ENCODE assay signal across 1 cellular context in the genomic region with DNA sequence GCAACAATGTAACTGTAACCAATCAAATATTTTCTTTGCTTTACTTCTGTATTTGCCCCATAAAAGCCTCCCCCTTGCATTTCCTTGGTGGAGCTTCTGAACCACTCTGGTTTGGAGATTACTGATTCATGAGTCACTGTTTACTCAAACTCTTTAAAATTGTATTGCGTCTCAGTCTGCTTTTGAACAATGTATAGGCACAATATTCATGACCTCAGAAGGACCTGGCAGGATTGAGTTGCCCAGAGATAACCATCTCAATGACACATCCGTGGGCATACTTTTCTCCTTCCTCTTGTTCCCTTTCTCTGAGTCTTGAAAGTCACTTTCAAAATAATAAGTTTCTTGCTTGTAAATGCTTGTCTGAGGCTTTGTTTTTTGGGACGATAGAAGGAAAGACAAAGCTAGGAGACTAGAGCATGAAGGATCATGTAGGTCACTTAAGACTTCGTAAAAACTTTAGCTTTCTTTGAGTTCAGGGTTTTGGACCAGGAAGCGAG.
TF ChIP-seq lines count a peak whose summit lies in the region.

No MANE protein-coding gene starts in this region.

TF ChIP-seq in HepG2, 621 proteins besides CTCF, POLR2A, EP300 and RAD21 (continued from another document):
- TF ChIP-seq, protein P1, sequence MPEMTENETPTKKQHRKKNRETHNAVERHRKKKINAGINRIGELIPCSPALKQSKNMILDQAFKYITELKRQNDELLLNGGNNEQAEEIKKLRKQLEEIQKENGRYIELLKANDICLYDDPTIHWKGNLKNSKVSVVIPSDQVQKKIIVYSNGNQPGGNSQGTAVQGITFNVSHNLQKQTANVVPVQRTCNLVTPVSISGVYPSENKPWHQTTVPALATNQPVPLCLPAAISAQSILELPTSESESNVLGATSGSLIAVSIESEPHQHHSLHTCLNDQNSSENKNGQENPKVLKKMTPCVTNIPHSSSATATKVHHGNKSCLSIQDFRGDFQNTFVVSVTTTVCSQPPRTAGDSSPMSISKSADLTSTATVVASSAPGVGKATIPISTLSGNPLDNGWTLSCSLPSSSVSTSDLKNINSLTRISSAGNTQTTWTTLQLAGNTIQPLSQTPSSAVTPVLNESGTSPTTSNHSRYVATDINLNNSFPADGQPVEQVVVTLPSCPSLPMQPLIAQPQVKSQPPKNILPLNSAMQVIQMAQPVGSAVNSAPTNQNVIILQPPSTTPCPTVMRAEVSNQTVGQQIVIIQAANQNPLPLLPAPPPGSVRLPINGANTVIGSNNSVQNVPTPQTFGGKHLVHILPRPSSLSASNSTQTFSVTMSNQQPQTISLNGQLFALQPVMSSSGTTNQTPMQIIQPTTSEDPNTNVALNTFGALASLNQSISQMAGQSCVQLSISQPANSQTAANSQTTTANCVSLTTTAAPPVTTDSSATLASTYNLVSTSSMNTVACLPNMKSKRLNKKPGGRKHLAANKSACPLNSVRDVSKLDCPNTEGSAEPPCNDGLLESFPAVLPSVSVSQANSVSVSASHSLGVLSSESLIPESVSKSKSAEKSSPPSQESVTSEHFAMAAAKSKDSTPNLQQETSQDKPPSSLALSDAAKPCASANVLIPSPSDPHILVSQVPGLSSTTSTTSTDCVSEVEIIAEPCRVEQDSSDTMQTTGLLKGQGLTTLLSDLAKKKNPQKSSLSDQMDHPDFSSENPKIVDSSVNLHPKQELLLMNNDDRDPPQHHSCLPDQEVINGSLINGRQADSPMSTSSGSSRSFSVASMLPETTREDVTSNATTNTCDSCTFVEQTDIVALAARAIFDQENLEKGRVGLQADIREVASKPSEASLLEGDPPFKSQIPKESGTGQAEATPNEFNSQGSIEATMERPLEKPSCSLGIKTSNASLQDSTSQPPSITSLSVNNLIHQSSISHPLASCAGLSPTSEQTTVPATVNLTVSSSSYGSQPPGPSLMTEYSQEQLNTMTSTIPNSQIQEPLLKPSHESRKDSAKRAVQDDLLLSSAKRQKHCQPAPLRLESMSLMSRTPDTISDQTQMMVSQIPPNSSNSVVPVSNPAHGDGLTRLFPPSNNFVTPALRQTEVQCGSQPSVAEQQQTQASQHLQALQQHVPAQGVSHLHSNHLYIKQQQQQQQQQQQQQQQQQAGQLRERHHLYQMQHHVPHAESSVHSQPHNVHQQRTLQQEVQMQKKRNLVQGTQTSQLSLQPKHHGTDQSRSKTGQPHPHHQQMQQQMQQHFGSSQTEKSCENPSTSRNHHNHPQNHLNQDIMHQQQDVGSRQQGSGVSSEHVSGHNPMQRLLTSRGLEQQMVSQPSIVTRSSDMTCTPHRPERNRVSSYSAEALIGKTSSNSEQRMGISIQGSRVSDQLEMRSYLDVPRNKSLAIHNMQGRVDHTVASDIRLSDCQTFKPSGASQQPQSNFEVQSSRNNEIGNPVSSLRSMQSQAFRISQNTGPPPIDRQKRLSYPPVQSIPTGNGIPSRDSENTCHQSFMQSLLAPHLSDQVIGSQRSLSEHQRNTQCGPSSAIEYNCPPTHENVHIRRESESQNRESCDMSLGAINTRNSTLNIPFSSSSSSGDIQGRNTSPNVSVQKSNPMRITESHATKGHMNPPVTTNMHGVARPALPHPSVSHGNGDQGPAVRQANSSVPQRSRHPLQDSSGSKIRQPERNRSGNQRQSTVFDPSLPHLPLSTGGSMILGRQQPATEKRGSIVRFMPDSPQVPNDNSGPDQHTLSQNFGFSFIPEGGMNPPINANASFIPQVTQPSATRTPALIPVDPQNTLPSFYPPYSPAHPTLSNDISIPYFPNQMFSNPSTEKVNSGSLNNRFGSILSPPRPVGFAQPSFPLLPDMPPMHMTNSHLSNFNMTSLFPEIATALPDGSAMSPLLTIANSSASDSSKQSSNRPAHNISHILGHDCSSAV (CRISPR knock-in tag; IDR thresholded peaks at IDR 0.05; ENCODE audit: borderline replicate concordance), result no peak
- TF ChIP-seq ZNF788 (CRISPR knock-in tag; IDR thresholded peaks at IDR 0.05; ENCODE audit: borderline replicate concordance) (no peak), JUNB (CRISPR knock-in tag; IDR thresholded peaks at IDR 0.05; ENCODE audit: borderline replicate concordance) (peak; percentile 31; the same call in 1 of the 2 replicates), ZNF776 (CRISPR knock-in tag; IDR thresholded peaks at IDR 0.05) (no peak), EZH2 (conservative IDR thresholded peaks at IDR 0.05; ENCODE audit: low read depth, low read length) (no peak), ZBTB21 (CRISPR knock-in tag; IDR thresholded peaks at IDR 0.05) (no peak; the same call in 1 of the 2 replicates), ATM (IDR thresholded peaks at IDR 0.05; ENCODE audit: borderline replicate concordance) (no peak), ZNF709 (CRISPR knock-in tag; IDR thresholded peaks at IDR 0.05) (no peak), FOSL2 (CRISPR knock-in tag; IDR thresholded peaks at IDR 0.05) (peak; percentile 90), HMG20A (CRISPR knock-in tag; IDR thresholded peaks at IDR 0.05; ENCODE audit: borderline replicate concordance) (peak; percentile 46; the same call in 1 of the 2 replicates), NCOA5 (CRISPR knock-in tag; IDR thresholded peaks at IDR 0.05) (no peak), SOX6 (IDR thresholded peaks at IDR 0.05) (no peak), SOX6 (CRISPR knock-in tag; IDR thresholded peaks at IDR 0.05) (peak; percentile 59; the same call in 1 of the 2 replicates), NKX3-1 (CRISPR knock-in tag; IDR thresholded peaks at IDR 0.05) (no peak), BCL6 (CRISPR knock-in tag; IDR thresholded peaks at IDR 0.05) (peak; percentile 39; the same call in 1 of the 2 replicates), CCAR2 (optimal IDR thresholded peaks at IDR 0.05; ENCODE audit: low read depth, low read length) (no peak), ZNF564 (CRISPR knock-in tag; IDR thresholded peaks at IDR 0.05) (no peak), ONECUT2 (CRISPR knock-in tag; IDR thresholded peaks at IDR 0.05) (no peak), KAT2B (IDR thresholded peaks at IDR 0.05; ENCODE audit: borderline replicate concordance, low read depth, low read length) (no peak), CREB1 (IDR thresholded peaks at IDR 0.05) (0 out of 2 replicates have a peak, but pooled peaks have one; percentile 16), CREB1 (CRISPR knock-in tag; IDR thresholded peaks at IDR 0.05) (no peak), KDM5B (CRISPR knock-in tag; IDR thresholded peaks at IDR 0.05; ENCODE audit: borderline replicate concordance) (no peak), FOXA1 (IDR thresholded peaks at IDR 0.05) (no peak), FOXA1 (CRISPR knock-in tag; IDR thresholded peaks at IDR 0.05) (peak; percentile 56; the same call in 1 of the 2 replicates), FOSL1 (CRISPR knock-in tag; IDR thresholded peaks at IDR 0.05; ENCODE audit: borderline replicate concordance) (peak; percentile 73)
- TF ChIP-seq, protein P2, sequence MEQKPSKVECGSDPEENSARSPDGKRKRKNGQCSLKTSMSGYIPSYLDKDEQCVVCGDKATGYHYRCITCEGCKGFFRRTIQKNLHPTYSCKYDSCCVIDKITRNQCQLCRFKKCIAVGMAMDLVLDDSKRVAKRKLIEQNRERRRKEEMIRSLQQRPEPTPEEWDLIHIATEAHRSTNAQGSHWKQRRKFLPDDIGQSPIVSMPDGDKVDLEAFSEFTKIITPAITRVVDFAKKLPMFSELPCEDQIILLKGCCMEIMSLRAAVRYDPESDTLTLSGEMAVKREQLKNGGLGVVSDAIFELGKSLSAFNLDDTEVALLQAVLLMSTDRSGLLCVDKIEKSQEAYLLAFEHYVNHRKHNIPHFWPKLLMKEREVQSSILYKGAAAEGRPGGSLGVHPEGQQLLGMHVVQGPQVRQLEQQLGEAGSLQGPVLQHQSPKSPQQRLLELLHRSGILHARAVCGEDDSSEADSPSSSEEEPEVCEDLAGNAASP (CRISPR knock-in tag; IDR thresholded peaks at IDR 0.05; ENCODE audit: borderline replicate concordance), result peak; percentile 64; the same call in 1 of the 2 replicates
- TF ChIP-seq, protein P3, sequence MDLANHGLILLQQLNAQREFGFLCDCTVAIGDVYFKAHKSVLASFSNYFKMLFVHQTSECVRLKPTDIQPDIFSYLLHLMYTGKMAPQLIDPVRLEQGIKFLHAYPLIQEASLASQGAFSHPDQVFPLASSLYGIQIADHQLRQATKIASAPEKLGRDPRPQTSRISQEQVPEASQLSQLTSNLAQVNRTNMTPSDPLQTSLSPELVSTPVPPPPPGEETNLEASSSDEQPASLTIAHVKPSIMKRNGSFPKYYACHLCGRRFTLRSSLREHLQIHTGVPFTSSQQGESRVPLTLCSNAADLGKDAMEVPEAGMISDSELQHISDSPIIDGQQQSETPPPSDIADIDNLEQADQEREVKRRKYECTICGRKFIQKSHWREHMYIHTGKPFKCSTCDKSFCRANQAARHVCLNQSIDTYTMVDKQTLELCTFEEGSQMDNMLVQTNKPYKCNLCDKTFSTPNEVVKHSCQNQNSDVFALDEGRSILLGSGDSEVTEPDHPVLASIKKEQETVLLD (CRISPR knock-in tag; IDR thresholded peaks at IDR 0.05; ENCODE audit: low read depth), result no peak
- TF ChIP-seq, protein P4, sequence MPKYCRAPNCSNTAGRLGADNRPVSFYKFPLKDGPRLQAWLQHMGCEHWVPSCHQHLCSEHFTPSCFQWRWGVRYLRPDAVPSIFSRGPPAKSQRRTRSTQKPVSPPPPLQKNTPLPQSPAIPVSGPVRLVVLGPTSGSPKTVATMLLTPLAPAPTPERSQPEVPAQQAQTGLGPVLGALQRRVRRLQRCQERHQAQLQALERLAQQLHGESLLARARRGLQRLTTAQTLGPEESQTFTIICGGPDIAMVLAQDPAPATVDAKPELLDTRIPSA (CRISPR knock-in tag; IDR thresholded peaks at IDR 0.05; ENCODE audit: borderline replicate concordance), result no peak
- TF ChIP-seq, protein P5, sequence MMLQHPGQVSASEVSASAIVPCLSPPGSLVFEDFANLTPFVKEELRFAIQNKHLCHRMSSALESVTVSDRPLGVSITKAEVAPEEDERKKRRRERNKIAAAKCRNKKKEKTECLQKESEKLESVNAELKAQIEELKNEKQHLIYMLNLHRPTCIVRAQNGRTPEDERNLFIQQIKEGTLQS (CRISPR knock-in tag; IDR thresholded peaks at IDR 0.05), result peak; percentile 64; the same call in 1 of the 2 replicates
- TF ChIP-seq, protein P6, sequence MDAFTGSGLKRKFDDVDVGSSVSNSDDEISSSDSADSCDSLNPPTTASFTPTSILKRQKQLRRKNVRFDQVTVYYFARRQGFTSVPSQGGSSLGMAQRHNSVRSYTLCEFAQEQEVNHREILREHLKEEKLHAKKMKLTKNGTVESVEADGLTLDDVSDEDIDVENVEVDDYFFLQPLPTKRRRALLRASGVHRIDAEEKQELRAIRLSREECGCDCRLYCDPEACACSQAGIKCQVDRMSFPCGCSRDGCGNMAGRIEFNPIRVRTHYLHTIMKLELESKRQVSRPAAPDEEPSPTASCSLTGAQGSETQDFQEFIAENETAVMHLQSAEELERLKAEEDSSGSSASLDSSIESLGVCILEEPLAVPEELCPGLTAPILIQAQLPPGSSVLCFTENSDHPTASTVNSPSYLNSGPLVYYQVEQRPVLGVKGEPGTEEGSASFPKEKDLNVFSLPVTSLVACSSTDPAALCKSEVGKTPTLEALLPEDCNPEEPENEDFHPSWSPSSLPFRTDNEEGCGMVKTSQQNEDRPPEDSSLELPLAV (CRISPR knock-in tag; conservative IDR thresholded peaks at IDR 0.05; ENCODE audit: low read depth), result no peak
- TF ChIP-seq, protein P7, sequence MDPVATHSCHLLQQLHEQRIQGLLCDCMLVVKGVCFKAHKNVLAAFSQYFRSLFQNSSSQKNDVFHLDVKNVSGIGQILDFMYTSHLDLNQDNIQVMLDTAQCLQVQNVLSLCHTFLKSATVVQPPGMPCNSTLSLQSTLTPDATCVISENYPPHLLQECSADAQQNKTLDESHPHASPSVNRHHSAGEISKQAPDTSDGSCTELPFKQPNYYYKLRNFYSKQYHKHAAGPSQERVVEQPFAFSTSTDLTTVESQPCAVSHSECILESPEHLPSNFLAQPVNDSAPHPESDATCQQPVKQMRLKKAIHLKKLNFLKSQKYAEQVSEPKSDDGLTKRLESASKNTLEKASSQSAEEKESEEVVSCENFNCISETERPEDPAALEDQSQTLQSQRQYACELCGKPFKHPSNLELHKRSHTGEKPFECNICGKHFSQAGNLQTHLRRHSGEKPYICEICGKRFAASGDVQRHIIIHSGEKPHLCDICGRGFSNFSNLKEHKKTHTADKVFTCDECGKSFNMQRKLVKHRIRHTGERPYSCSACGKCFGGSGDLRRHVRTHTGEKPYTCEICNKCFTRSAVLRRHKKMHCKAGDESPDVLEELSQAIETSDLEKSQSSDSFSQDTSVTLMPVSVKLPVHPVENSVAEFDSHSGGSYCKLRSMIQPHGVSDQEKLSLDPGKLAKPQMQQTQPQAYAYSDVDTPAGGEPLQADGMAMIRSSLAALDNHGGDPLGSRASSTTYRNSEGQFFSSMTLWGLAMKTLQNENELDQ (CRISPR knock-in tag; IDR thresholded peaks at IDR 0.05; ENCODE audit: borderline replicate concordance), result no peak
